In the genomic region with DNA sequence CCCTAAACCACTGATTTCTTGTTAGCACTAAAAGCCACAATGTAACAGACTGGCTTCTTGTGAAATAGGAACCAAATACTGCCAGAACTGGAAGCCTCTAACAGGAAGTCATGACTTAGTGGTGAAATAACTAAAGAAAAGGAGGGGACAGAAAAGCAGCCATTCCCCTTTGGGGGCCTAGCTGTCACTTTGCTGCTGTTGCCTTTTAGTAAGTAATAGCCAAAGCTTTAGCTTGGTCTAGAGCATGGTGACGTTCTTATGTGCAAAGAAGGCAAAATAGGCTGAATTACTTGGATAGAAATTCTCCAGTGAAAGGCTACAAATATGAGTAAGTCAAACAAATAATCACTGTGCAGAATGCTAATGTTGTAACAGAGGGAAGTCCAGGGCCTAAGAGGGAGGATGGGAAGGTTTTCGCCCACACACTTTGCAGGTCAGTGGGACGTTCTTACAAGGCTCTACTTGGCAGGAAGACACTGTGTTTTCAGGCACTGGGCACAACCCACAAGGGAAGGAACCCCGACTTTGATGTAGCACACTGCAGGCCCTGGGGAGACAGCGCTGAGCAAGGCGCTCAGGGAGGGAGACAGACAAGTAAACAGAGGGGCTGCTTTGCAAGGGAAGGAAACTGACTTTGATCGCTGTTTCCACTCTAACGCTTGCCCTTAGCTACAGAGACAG, we compare ENCODE assay signal across 8 cellular contexts. TPM values are rescaled to one million over a fixed set of nuclear protein-coding genes. Genes with fewer than 3 reads are reported as not detected.
DNase-seq lines count a peak whose midpoint lies in the region; TF ChIP-seq lines count a peak whose summit lies in the region.

No MANE protein-coding gene starts in this region.

- TF ChIP-seq CTCF in AG04450 (IDR thresholded peaks at IDR 0.05; ENCODE audit: low read depth, low read length) (no peak), HL-60 (IDR thresholded peaks at IDR 0.05; ENCODE audit: insufficient read depth, low read length) (no peak), suprapubic skin (IDR thresholded peaks at IDR 0.05) (no peak)

- no peaks in the 10 kb centered on the region for H3K27me3 Mint-ChIP-seq in activated naive CD8-positive, alpha-beta T cell treated with anti-CD3 and anti-CD28 coated beads for 36 hours

- peaks cover 7% of the 10 kb centered on the region for H3K36me3 Mint-ChIP-seq in activated naive CD8-positive, alpha-beta T cell treated with anti-CD3 and anti-CD28 coated beads for 36 hours

- H3K4me1 Mint-ChIP-seq in activated naive CD8-positive, alpha-beta T cell treated with anti-CD3 and anti-CD28 coated beads for 36 hours: peaks cover 87% of the 10 kb centered on the region

- H3K27ac ChIP-seq in AG04450 (ENCODE audit: low read depth, low read length): peak overlapping the region; percentile 87
- peak overlapping the region; percentile 84 for H3K27ac ChIP-seq in HL-60 (replicated peaks)
- H3K27ac ChIP-seq in suprapubic skin: peak overlapping the region; percentile 65

- POLR2A ChIA-PET in AG04450 (lab: Yijun Ruan, JAX): no interaction called here

- peak overlapping the region; percentile 50 for H3K4me3 Mint-ChIP-seq in activated naive CD8-positive, alpha-beta T cell treated with anti-CD3 and anti-CD28 coated beads for 36 hours

- peak overlapping the region; percentile 96 for H3K27ac Mint-ChIP-seq in activated naive CD8-positive, alpha-beta T cell treated with anti-CD3 and anti-CD28 coated beads for 36 hours

- no peaks in the 10 kb centered on the region for H3K27me3 ChIP-seq in AG04450 (ENCODE audit: control insufficient read depth, insufficient read depth, low read length)
- H3K27me3 ChIP-seq in HL-60 (ENCODE audit: insufficient read depth, poor library complexity, severe bottlenecking): no peaks in the 10 kb centered on the region
- no peaks in the 10 kb centered on the region for H3K27me3 ChIP-seq in suprapubic skin

- CTCF ChIA-PET in AG04450 (lab: Charles Lee): interaction anchor here (3.3 kb wide), 1 partner anchor 15 kb away, joined by 19 read pairs; no protein-coding TSS in a partner anchor

- no peak for TF ChIP-seq POLR2A in suprapubic skin (IDR thresholded peaks at IDR 0.05)

- no peak for DNase-seq in AG04450 (ENCODE audit: low read depth, low spot score)
- DNase-seq in HL-60 (ENCODE audit: low read depth in 1 of 2, low spot score in 1 of 2): peak; percentile 68 to 87
- DNase-seq in activated naive CD8-positive, alpha-beta T cell treated with anti-CD3 and anti-CD28 coated beads for 36 hours: peak; percentile 16
- peak; percentile 9 for DNase-seq in kidney tubule cell (ENCODE audit: low spot score)
- DNase-seq in suprapubic skin (ENCODE audit: low spot score in 2 of 2): no peak
- no peak for DNase-seq in NCI-H2196 (lab: John Stamatoyannopoulos, UW; ENCODE audit: unreplicated experiment)
- no peak for DNase-seq in NCI-H2107 treated with DMSO at 0.1 percent for 48 hours (lab: John Stamatoyannopoulos, UW; ENCODE audit: unreplicated experiment)
- DNase-seq in DMS53 (lab: John Stamatoyannopoulos, UW): no peak

- H3K4me3 ChIP-seq in AG04450 (ENCODE audit: low read depth, low read length): peak overlapping the region; percentile 5; the same call in 1 of the 2 replicates
- H3K4me3 ChIP-seq in HL-60 (replicated peaks; ENCODE audit: insufficient read depth, low read length): no peak overlapping the region
- no peak overlapping the region for H3K4me3 ChIP-seq in suprapubic skin

- peaks cover 40% of the 10 kb centered on the region for H3K4me1 ChIP-seq in suprapubic skin

- no peaks in the 10 kb centered on the region for H3K36me3 ChIP-seq in suprapubic skin

- WGBS in suprapubic skin: 53% methylated on average over 8 of the region's 8 CpGs

- no peak for TF ChIP-seq EP300 in suprapubic skin (IDR thresholded peaks at IDR 0.05)

- no peaks in the 10 kb centered on the region for H3K9me3 Mint-ChIP-seq in activated naive CD8-positive, alpha-beta T cell treated with anti-CD3 and anti-CD28 coated beads for 36 hours

- H3K9me3 ChIP-seq in AG04450 (ENCODE audit: control insufficient read depth, insufficient read depth, low read length): no peaks in the 10 kb centered on the region
- no peaks in the 10 kb centered on the region for H3K9me3 ChIP-seq in suprapubic skin

RNA-seq across cellular contexts. Expression of gene GAB3, which starts 16.6 kb away (rescaled TPM):
- polyA plus RNA-seq in AG04450 (2011; rRNA removed): 2.5 and 2.8 TPM in 2 replicates
- 3.7 and 5.1 TPM in 2 replicates for polyA minus RNA-seq in AG04450 (2011; rRNA and poly(A)+ RNA removed)
- 1 to 10 TPM; 2.5 to 3.4 TPM for total RNA-seq in activated naive CD8-positive, alpha-beta T cell treated with anti-CD3 and anti-CD28 coated beads for 36 hours
- total RNA-seq in suprapubic skin: 1 to 10 TPM in 2 of 4 donors, under 1 TPM in 2; 0.65 to 2.7 (median 1.6) TPM

RNA-seq across cellular contexts. Expression of gene DKC1, which starts 28.4 kb away (rescaled TPM):
- polyA plus RNA-seq in AG04450 (2011; rRNA removed): 41.5 and 50.5 TPM in 2 replicates
- 39.4 and 47.1 TPM in 2 replicates for polyA minus RNA-seq in AG04450 (2011; rRNA and poly(A)+ RNA removed)
- 100 to 1,000 TPM; 181 to 190 TPM for total RNA-seq in activated naive CD8-positive, alpha-beta T cell treated with anti-CD3 and anti-CD28 coated beads for 36 hours
- total RNA-seq in suprapubic skin: 10 to 100 TPM; 38.1 to 60.6 (median 42.9) TPM

Comparison
In these comparisons a context has a peak if more than half of its experiments do, and no peak if none do; other contexts are left out.
1. DNase-seq: peak in HL-60 (2 of 2), activated naive CD8-positive, alpha-beta T cell treated with anti-CD3 and anti-CD28 coated beads for 36 hours (single experiment) and kidney tubule cell (single experiment); none in AG04450 (single experiment), suprapubic skin (0 of 2), NCI-H2196 (single experiment), NCI-H2107 treated with DMSO at 0.1 percent for 48 hours (single experiment) and DMS53 (single experiment).
2. Peak in every context shown above with its lines, with median percentiles within 50 percentile points of each other: H3K27ac ChIP-seq.